14 cellular contexts compared by ENCODE assay signal in genomic region chr4:123672987-123673386, GRCh38.
DNase-seq lines count a peak whose midpoint lies in the region; ATAC-seq and TF ChIP-seq lines count a peak whose summit lies in the region.
"Had no signal": no experiment of that assay in that cellular context is flagged by ENCODE, and none has a peak within 500 bp of the region (broad histone marks: within the 10 kb centered on the region; RNA-seq: fewer than 3 reads in every experiment).

No MANE protein-coding gene starts in this region.

- H3K27me3 Mint-ChIP-seq in activated CD4-positive, alpha-beta T cell treated with anti-CD3 and anti-CD28 coated beads for 36 hours, result peaks cover 53% of the 10 kb centered on the region
- H3K27me3 Mint-ChIP-seq in T-cell, result peaks cover 3 to 10% of the 10 kb centered on the region in 2 donors

- peaks cover 21% of the 10 kb centered on the region for H3F3A ChIP-seq in PC-9 (ENCODE audit: insufficient read depth, low read depth)

- BruUV-seq in PC-9 (replicated peaks; lab: Mats Ljungman, UMichigan), result no TSS peak

- no peaks in the 10 kb centered on the region for H3K9me3 Mint-ChIP-seq in activated CD4-positive, alpha-beta T cell treated with anti-CD3 and anti-CD28 coated beads for 36 hours (ENCODE audit: low read depth)
- H3K9me3 Mint-ChIP-seq in T-cell, result no peaks in the 10 kb centered on the region
- H3K9me3 Mint-ChIP-seq: H9 had no signal

- no peak overlapping the region for H3K4me3 Mint-ChIP-seq in activated CD4-positive, alpha-beta T cell treated with anti-CD3 and anti-CD28 coated beads for 36 hours
- no peak overlapping the region for H3K4me3 Mint-ChIP-seq in T-cell
- H3K4me3 Mint-ChIP-seq: H9 had no signal

- H3K27ac ChIP-seq in PC-9 (peak overlapping the region; percentile 67), skeletal muscle tissue (ENCODE audit: low read depth, low read length) (peak overlapping the region; percentile 52)
- H3K27ac ChIP-seq: ascending aorta, stomach had no signal

- H3K36me3 ChIP-seq in PC-9 (ENCODE audit: low read depth) (no peaks in the 10 kb centered on the region), skeletal muscle tissue (ENCODE audit: control insufficient read depth in 3 of 3, insufficient read depth in 3 of 3, low read length in 3 of 3) (no peaks in the 10 kb centered on the region)
- H3K36me3 ChIP-seq: ascending aorta, stomach had no signal

- H2AFZ ChIP-seq in PC-9, result peak overlapping the region; percentile 5; the same call in 1 of the 2 replicates

- H3K36me3 Mint-ChIP-seq in activated CD4-positive, alpha-beta T cell treated with anti-CD3 and anti-CD28 coated beads for 36 hours (ENCODE audit: low read depth), result no peaks in the 10 kb centered on the region
- no peaks in the 10 kb centered on the region for H3K36me3 Mint-ChIP-seq in T-cell

- no peak overlapping the region for H3K4me3 ChIP-seq in PC-9
- no peak overlapping the region for H3K4me3 ChIP-seq in fibroblast of villous mesenchyme (ENCODE audit: low read depth, low read length)
- no peak overlapping the region for H3K4me3 ChIP-seq in skeletal muscle tissue (ENCODE audit: low read length in 3 of 3)
- H3K4me3 ChIP-seq: ascending aorta, stomach had no signal

- H3K27ac Mint-ChIP-seq in activated CD4-positive, alpha-beta T cell treated with anti-CD3 and anti-CD28 coated beads for 36 hours, result no peak overlapping the region
- no peak overlapping the region for H3K27ac Mint-ChIP-seq in T-cell
- H3K27ac Mint-ChIP-seq: H9 had no signal

- H4K20me1 ChIP-seq in PC-9 (ENCODE audit: insufficient read depth), result no peaks in the 10 kb centered on the region

- intact Hi-C loops in activated CD4-positive, alpha-beta T cell treated with anti-CD3 and anti-CD28 coated beads for 36 hours (cut with DNase I, micrococcal nuclease), result loop anchor here (1.0 to 5.0 kb wide), 5 partner anchors 186 to 1216 kb away; partner anchors contain the start of genes IL2 (in 1 of the 2) and SPRY1 (in 1 of the 2)
- intact Hi-C loops in PC-9 (cut with micrococcal nuclease; ENCODE audit: unreplicated experiment), result loop anchor here (10.0 kb wide), 1 partner anchor 72 kb away; no protein-coding TSS in a partner anchor

- CTCF ChIA-PET in activated CD4-positive, alpha-beta T cell treated with anti-CD3 and anti-CD28 coated beads for 36 hours (lab: Charles Lee), result no interaction called here
- CTCF ChIA-PET in PC-9 (lab: Charles Lee) (interaction anchor here (0.5 kb wide), 1 partner anchor 274 kb away, joined by 3 read pairs; no protein-coding TSS in a partner anchor), T-cell (lab: Charles Lee) (no interaction called here)

- peak overlapping the region; percentile 55 for H3K4me2 ChIP-seq in PC-9

- no peak for DNase-seq in activated CD4-positive, alpha-beta T cell treated with anti-CD3 and anti-CD28 coated beads for 36 hours
- no peak for DNase-seq in activated CD4-positive, alpha-beta T cell treated with anti-CD3 and anti-CD28 coated beads for 4 hours
- DNase-seq in PC-9, result peak in 1 of 2 experiments; percentile 95
- DNase-seq in fibroblast of villous mesenchyme (ENCODE audit: low read depth), result peak; percentile 73
- DNase-seq in T-cell, result no peak
- DNase-seq in DMS114 treated with DMSO at 0.1 percent for 48 hours (lab: John Stamatoyannopoulos, UW; ENCODE audit: unreplicated experiment), result no peak
- DNase-seq: H9; NCI-H1092; NCI-H774; stimulated activated CD4-positive, alpha-beta T cell treated with anti-CD3 and anti-CD28 coated beads, Interleukin-2, amount 100 ng/mL, for 48 hours; stomach had no signal

- H3K4me1 ChIP-seq in PC-9 (replicated peaks; ENCODE audit: insufficient read depth) (peaks cover 30% of the 10 kb centered on the region), skeletal muscle tissue (ENCODE audit: control insufficient read depth in 3 of 3, insufficient read depth in 3 of 3, low read length in 3 of 3) (peaks cover 0 to 15% (median 6%) of the 10 kb centered on the region in 3 donors)

- no peaks in the 10 kb centered on the region for H3K79me2 ChIP-seq in PC-9 (ENCODE audit: low read depth)

- H3K4me1 Mint-ChIP-seq in activated CD4-positive, alpha-beta T cell treated with anti-CD3 and anti-CD28 coated beads for 36 hours, result peaks cover 30% of the 10 kb centered on the region
- peaks cover 3 to 9% (median 6%) of the 10 kb centered on the region in 3 donors for H3K4me1 Mint-ChIP-seq in T-cell

- ATAC-seq in activated CD4-positive, alpha-beta T cell treated with anti-CD3 and anti-CD28 coated beads for 36 hours, result peak; percentile 30
- no peak for ATAC-seq in HG02970 (IDR thresholded peaks at IDR 0.05; ENCODE audit: low FRiP score, unreplicated experiment)
- no peak for ATAC-seq in T-cell (replicated peaks in 1 of 4)

- POLR2A ChIA-PET in activated CD4-positive, alpha-beta T cell treated with anti-CD3 and anti-CD28 coated beads for 36 hours (lab: Charles Lee), result no interaction called here
- POLR2A ChIA-PET in PC-9 (lab: Charles Lee; ENCODE audit: unreplicated experiment), result interaction anchor here (0.5 kb wide), 1 partner anchor 32 kb away, joined by 10 read pairs; no protein-coding TSS in a partner anchor
- POLR2A ChIA-PET in T-cell (lab: Charles Lee), result no interaction called here

- H3K9ac ChIP-seq in skeletal muscle tissue (ENCODE audit: low read depth in 1 of 3, low read length in 3 of 3), result no peak overlapping the region

- no peaks in the 10 kb centered on the region for H3K27me3 ChIP-seq in PC-9 (ENCODE audit: insufficient read depth, low read depth)
- no peaks in the 10 kb centered on the region for H3K27me3 ChIP-seq in skeletal muscle tissue (ENCODE audit: control insufficient read depth in 3 of 3, insufficient read depth in 3 of 3, low read length in 3 of 3)
- H3K27me3 ChIP-seq: ascending aorta, stomach had no signal

- no peaks in the 10 kb centered on the region for H3K9me2 ChIP-seq in PC-9 (ENCODE audit: insufficient read depth)

- TF ChIP-seq CTCF in PC-9 (conservative IDR thresholded peaks at IDR 0.05) (no peak), fibroblast of villous mesenchyme (IDR thresholded peaks at IDR 0.05; ENCODE audit: insufficient read depth, low read depth, low read length) (no peak)

- H3K9me3 ChIP-seq in PC-9 (ENCODE audit: insufficient read depth, low read depth) (peaks cover under 1% of the 10 kb centered on the region), skeletal muscle tissue (ENCODE audit: control insufficient read depth in 3 of 3, low read length in 3 of 3) (no peaks in the 10 kb centered on the region)
- H3K9me3 ChIP-seq: ascending aorta, stomach had no signal
